Comparison of ENCODE assay signal across 25 cellular contexts in genomic region chr15:37136666-37137065, GRCh38. TPM values are rescaled to one million over a fixed set of nuclear protein-coding genes. Genes with fewer than 3 reads are reported as not detected.
"Had no signal": no experiment of that assay in that cellular context is flagged by ENCODE, and none has a peak within 500 bp of the region (broad histone marks: within the 10 kb centered on the region; RNA-seq: fewer than 3 reads in every experiment).

No MANE protein-coding gene starts in this region.

- H3K4me1 Mint-ChIP-seq: activated B cell treated with CpG ODN at 0.5 μM for 24 hours had no signal

- H3K27ac ChIP-seq: ascending aorta, esophagus squamous epithelium, left ventricle myocardium inferior, thyroid gland had no signal

- H3K4me3 Mint-ChIP-seq: activated B cell treated with CpG ODN at 0.5 μM for 24 hours; activated CD8-positive, alpha-beta T cell treated with anti-CD3 and anti-CD28 coated beads for 36 hours; activated naive CD4-positive, alpha-beta T cell treated with anti-CD3 and anti-CD28 coated beads for 36 hours; nephron progenitor cell; T-helper 2 cell treated with Interferon-gamma antibody and Interleukin-4, amounts not matched to agents 5 μg/mL and 100 μg/mL, for 36 hours had no signal

- H3K27me3 Mint-ChIP-seq: progenitor cell of endocrine pancreas had no signal

- H3K9me3 ChIP-seq: ascending aorta, esophagus squamous epithelium, left ventricle myocardium inferior, thyroid gland had no signal

- DNase-seq: activated B cell treated with CpG ODN at 0.5 μM for 24 hours; activated CD4-positive, alpha-beta T cell treated with anti-CD3 and anti-CD28 coated beads for 4 hours; activated CD8-positive, alpha-beta T cell treated with anti-CD3 and anti-CD28 coated beads for 36 hours; activated naive CD4-positive, alpha-beta T cell treated with anti-CD3 and anti-CD28 coated beads for 36 hours; activated T-cell treated with anti-CD3 and anti-CD28 coated beads, Interleukin-2, amount 50 U/mL, for 1 hour; dermis blood vessel endothelial cell; effector memory CD4-positive, alpha-beta T cell; esophagus squamous epithelium; foreskin melanocyte; glutamatergic neuron; hypothalamus; kidney glomerular epithelial cell; left ventricle myocardium inferior; mammary epithelial cell; nephron progenitor cell; occipital lobe; stimulated activated CD4-positive, alpha-beta T cell treated with anti-CD3 and anti-CD28 coated beads, Interleukin-12 subunit alpha, Interleukin-12 subunit beta, amount 100 ng/mL, for 4 hours; stimulated activated CD4-positive, alpha-beta T cell treated with anti-CD3 and anti-CD28 coated beads, Interleukin-1b, Interleukin-23, amount 100 ng/mL, for 48 hours; stimulated activated CD8-positive, alpha-beta memory T cell treated with anti-CD3 and anti-CD28 coated beads, Interleukin-4, amount 100 ng/mL, for 48 hours; stimulated activated naive CD4-positive, alpha-beta T cell; thyroid gland had no signal

- H3K4me3 ChIP-seq: ascending aorta, esophagus squamous epithelium, left ventricle myocardium inferior, thyroid gland had no signal

- H3K36me3 ChIP-seq: ascending aorta, esophagus squamous epithelium, left ventricle myocardium inferior, thyroid gland had no signal

- H3K4me1 ChIP-seq: ascending aorta, esophagus squamous epithelium, thyroid gland had no signal

- H3K27me3 ChIP-seq: ascending aorta, esophagus squamous epithelium, thyroid gland had no signal

- H3K27ac Mint-ChIP-seq: activated B cell treated with CpG ODN at 0.5 μM for 24 hours; activated CD8-positive, alpha-beta T cell treated with anti-CD3 and anti-CD28 coated beads for 36 hours; activated naive CD4-positive, alpha-beta T cell treated with anti-CD3 and anti-CD28 coated beads for 36 hours; activated T-helper 2 cell treated with anti-CD3 and anti-CD28 coated beads, Interferon-gamma antibody, Interleukin-2, Interleukin-4, amounts not matched to agents 10 μg/mL and 5 μg/mL and 100 μg/mL, durations not matched to agents 14 hours and 24 hours and 36 hours; nephron progenitor cell; progenitor cell of endocrine pancreas; T-helper 2 cell treated with Interferon-gamma antibody and Interleukin-4, amounts not matched to agents 5 μg/mL and 100 μg/mL, for 36 hours had no signal

- H3K9me3 Mint-ChIP-seq: activated B cell treated with CpG ODN at 0.5 μM for 24 hours; activated CD8-positive, alpha-beta T cell treated with anti-CD3 and anti-CD28 coated beads for 36 hours; activated naive CD4-positive, alpha-beta T cell treated with anti-CD3 and anti-CD28 coated beads for 36 hours; activated T-helper 2 cell treated with anti-CD3 and anti-CD28 coated beads, Interferon-gamma antibody, Interleukin-2, Interleukin-4, amounts not matched to agents 10 μg/mL and 5 μg/mL and 100 μg/mL, durations not matched to agents 14 hours and 24 hours and 36 hours; nephron progenitor cell; T-helper 2 cell treated with Interferon-gamma antibody and Interleukin-4, amounts not matched to agents 5 μg/mL and 100 μg/mL, for 36 hours had no signal

RNA-seq across cellular contexts. Expression of gene MEIS2, which starts 36.3 kb away (rescaled TPM):
- total RNA-seq: activated naive CD4-positive, alpha-beta T cell treated with anti-CD3 and anti-CD28 coated beads for 36 hours; activated T-helper 2 cell treated with anti-CD3 and anti-CD28 coated beads, Interferon-gamma antibody, Interleukin-2, Interleukin-4, amounts not matched to agents 10 μg/mL and 5 μg/mL and 100 μg/mL, durations not matched to agents 14 hours and 24 hours and 36 hours had no signal
